ENCODE assay signal across 2 cellular contexts in genomic region chrX:156023002-156023401, GRCh38. TPM values are rescaled to one million over a fixed set of nuclear protein-coding genes. Genes with fewer than 3 reads are reported as not detected.
"Had no signal": no experiment of that assay in that cellular context is flagged by ENCODE, and none has a peak within 500 bp of the region (broad histone marks: within the 10 kb centered on the region; RNA-seq: fewer than 3 reads in every experiment).

No MANE protein-coding gene starts in this region.

RNA-seq across cellular contexts. Expression of gene IL9R, which starts 25.5 kb away (rescaled TPM):
- total RNA-seq: subcutaneous adipose tissue, vagina had no signal
